Comparison of ENCODE assay signal across 14 cellular contexts in the genomic region with DNA sequence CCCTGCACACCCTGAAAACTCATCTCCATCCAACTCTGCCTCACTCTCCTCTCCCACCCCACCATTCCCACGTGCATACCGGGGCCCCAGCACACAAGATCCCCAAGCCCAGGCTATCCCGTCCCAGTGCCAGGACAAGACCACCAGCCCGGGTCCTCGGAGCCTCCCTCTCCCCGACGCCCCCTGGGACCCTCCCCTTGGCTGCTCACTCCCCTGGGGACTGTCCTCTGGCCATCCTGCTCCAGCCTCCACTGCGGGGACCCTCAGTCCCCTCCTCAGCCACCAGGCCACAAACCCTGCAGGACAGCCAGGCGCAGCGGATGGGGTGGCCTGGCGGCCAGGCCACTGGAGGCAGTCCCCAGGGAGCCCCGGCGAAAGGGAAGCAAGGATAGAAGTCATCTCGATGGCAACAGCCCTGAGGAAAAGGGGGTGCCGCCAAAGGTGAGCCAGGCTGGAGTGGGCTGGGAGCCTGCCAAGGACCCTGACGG.
DNase-seq lines count a peak whose midpoint lies in the region; ATAC-seq, FAIRE-seq and TF ChIP-seq lines count a peak whose summit lies in the region.
"Had no signal": no experiment of that assay in that cellular context is flagged by ENCODE, and none has a peak within 500 bp of the region (broad histone marks: within the 10 kb centered on the region; RNA-seq: fewer than 3 reads in every experiment).

No MANE protein-coding gene starts in this region.

- H3K9me3 ChIP-seq in iPS-18c (ENCODE audit: control insufficient read depth, insufficient read depth, low read length): peaks cover 2% of the 10 kb centered on the region
- no peaks in the 10 kb centered on the region for H3K9me3 ChIP-seq in pancreas
- no peaks in the 10 kb centered on the region for H3K9me3 ChIP-seq in psoas muscle
- H3K9me3 ChIP-seq: colonic mucosa had no signal

- 54 to 62% methylated on average over 15 to 16 of the region's 16 CpGs for WGBS in pancreas, 2 donors
- 67 to 70% (median 67%) methylated on average over 14 to 16 of the region's 16 CpGs for WGBS in psoas muscle, 3 donors

- H3K27ac ChIP-seq in pancreas: peak overlapping the region; percentile 56 to 60 (median 60)
- H3K27ac ChIP-seq in psoas muscle: no peak overlapping the region
- H3K27ac ChIP-seq: colonic mucosa had no signal

- peaks cover 0 to 8% (median 6%) of the 10 kb centered on the region in 3 donors for H3K4me1 ChIP-seq in pancreas
- no peaks in the 10 kb centered on the region for H3K4me1 ChIP-seq in psoas muscle
- H3K4me1 ChIP-seq: colonic mucosa had no signal

- no peaks in the 10 kb centered on the region for H3K27me3 ChIP-seq in pancreas
- no peaks in the 10 kb centered on the region for H3K27me3 ChIP-seq in psoas muscle (ENCODE audit: insufficient read depth in 3 of 3, low read length in 2 of 3)
- H3K27me3 ChIP-seq: colonic mucosa had no signal

- FAIRE-seq in pancreas (lab: Jason Lieb, UNC): no peak

- ATAC-seq in pancreas (peak in 1 of 4 donors; percentile 3), psoas muscle (no peak)
- ATAC-seq: esophagus mucosa had no signal

- DNase-seq in H4 (ENCODE audit: low spot score) (peak; percentile 1), SW480 (ENCODE audit: low spot score) (peak; percentile 50), pancreas (peak in 1 of 6 donors; percentile 72), psoas muscle (no peak), NOMO-1 treated with DMSO at 0.1 percent for 48 hours (lab: John Stamatoyannopoulos, UW; ENCODE audit: unreplicated experiment) (no peak)
- DNase-seq in activated effector memory CD4-positive, alpha-beta T cell treated with anti-CD3 and anti-CD28 coated beads, Interleukin-2, amount 50 U/mL, for 16 hours: no peak
- DNase-seq in activated T-cell treated with anti-CD3 and anti-CD28 coated beads, Interleukin-2, amount 50 U/mL, for 1 hour: no peak
- DNase-seq: amniotic stem cell, C1 segment of cervical spinal cord, colonic mucosa, glutamatergic neuron, NCI-H1694 treated with DMSO at 0.1 percent for 48 hours had no signal

- H3K36me3 ChIP-seq in pancreas (no peaks in the 10 kb centered on the region), psoas muscle (ENCODE audit: insufficient read depth in 1 of 2, low read depth in 1 of 2) (no peaks in the 10 kb centered on the region)
- H3K36me3 ChIP-seq: colonic mucosa had no signal

- H3K4me3 ChIP-seq in iPS-18c (ENCODE audit: insufficient read depth, low read depth, low read length): peak overlapping the region; percentile 28
- no peak overlapping the region for H3K4me3 ChIP-seq in pancreas
- no peak overlapping the region for H3K4me3 ChIP-seq in psoas muscle
- H3K4me3 ChIP-seq: colonic mucosa had no signal

- TF ChIP-seq CTCF in pancreas (IDR thresholded peaks at IDR 0.05) (no peak), psoas muscle (IDR thresholded peaks at IDR 0.05) (no peak)

- intact Hi-C loops in pancreas (cut with DNase I): no loop called here
- intact Hi-C loops in psoas muscle (cut with DNase I): no loop called here

Comparison
In these comparisons a context has a peak if more than half of its experiments do, and no peak if none do; other contexts are left out.
1. DNase-seq: peak in H4 (single experiment) and SW480 (single experiment); none in psoas muscle (0 of 2), activated effector memory CD4-positive, alpha-beta T cell treated with anti-CD3 and anti-CD28 coated beads, Interleukin-2, amount 50 U/mL, for 16 hours (single experiment), activated T-cell treated with anti-CD3 and anti-CD28 coated beads, Interleukin-2, amount 50 U/mL, for 1 hour (single experiment) and NOMO-1 treated with DMSO at 0.1 percent for 48 hours (single experiment).